In genomic region chr19:13024126-13024957, GRCh38 we compare ENCODE assay signal across 9 cellular contexts. TPM values are rescaled to one million over a fixed set of nuclear protein-coding genes. Genes with fewer than 3 reads are reported as not detected.
DNase-seq lines count a peak whose midpoint lies in the region; ATAC-seq lines count a peak whose summit lies in the region.
"Had no signal": no experiment of that assay in that cellular context is flagged by ENCODE, and none has a peak within 500 bp of the region (broad histone marks: within the 10 kb centered on the region; RNA-seq: fewer than 3 reads in every experiment).

No MANE protein-coding gene starts in this region.

- no peak overlapping the region for H3K27ac Mint-ChIP-seq in activated CD8-positive, alpha-beta T cell treated with anti-CD3 and anti-CD28 coated beads, Interleukin-2, amount 10 ng/mL, durations not matched to agents 7 days and 5 days
- H3K27ac Mint-ChIP-seq in immature natural killer cell = peak overlapping the region in 3 of 6 donors; percentile 43 to 59 (median 57)

- POLR2A ChIA-PET in activated CD8-positive, alpha-beta T cell treated with anti-CD3 and anti-CD28 coated beads, Interleukin-2, amount 10 ng/mL, durations not matched to agents 7 days and 5 days (lab: Charles Lee) = no interaction called here

- CTCF ChIA-PET in activated CD8-positive, alpha-beta T cell treated with anti-CD3 and anti-CD28 coated beads, Interleukin-2, amount 10 ng/mL, durations not matched to agents 7 days and 5 days (lab: Charles Lee) = interaction anchor here (1.0 to 4.1 kb wide), 3 partner anchors 10 to 59 kb away, joined by 3 to 22 read pairs (median 6); no protein-coding TSS in a partner anchor

- peak overlapping the region; percentile 99 for H3K27ac ChIP-seq in substantia nigra (ENCODE audit: low read depth, low read length, poor library complexity, severe bottlenecking)

- peak; percentile 21 for DNase-seq in NCI-H2227 (lab: John Stamatoyannopoulos, UW; ENCODE audit: unreplicated experiment)
- DNase-seq in NCI-H2227 treated with DMSO at 0.1 percent for 48 hours (lab: John Stamatoyannopoulos, UW) = no peak
- DNase-seq in activated CD8-positive, alpha-beta T cell treated with anti-CD3 and anti-CD28 coated beads, Interleukin-2, amount 10 ng/mL, durations not matched to agents 7 days and 5 days = no peak
- peak in 2 of 3 donors; percentile 15 to 22 for DNase-seq in immature natural killer cell
- peak in 14 of 49 donors; percentile 27 to 73 (median 52) for DNase-seq in substantia nigra (lab: John Stamatoyannopoulos, UW)
- no peak for DNase-seq in NCI-H2081 treated with DMSO at 0.1 percent for 48 hours (lab: John Stamatoyannopoulos, UW)
- no peak for DNase-seq in activated gamma-delta T cell (lab: John Stamatoyannopoulos, UW)
- DNase-seq in NCI-H1436 treated with DMSO at 0.1 percent for 48 hours (lab: John Stamatoyannopoulos, UW) = no peak

- peak; percentile 36 for ATAC-seq in activated CD8-positive, alpha-beta T cell treated with anti-CD3 and anti-CD28 coated beads, Interleukin-2, amount 10 ng/mL, durations not matched to agents 7 days and 5 days

- no peaks in the 10 kb centered on the region for H3K36me3 Mint-ChIP-seq in activated CD8-positive, alpha-beta T cell treated with anti-CD3 and anti-CD28 coated beads, Interleukin-2, amount 10 ng/mL, durations not matched to agents 7 days and 5 days (ENCODE audit: low read depth)
- H3K36me3 Mint-ChIP-seq in immature natural killer cell = peaks cover 4 to 8% (median 6%) of the 10 kb centered on the region in 3 donors

- peaks cover 45% of the 10 kb centered on the region for H3K27me3 Mint-ChIP-seq in activated CD8-positive, alpha-beta T cell treated with anti-CD3 and anti-CD28 coated beads, Interleukin-2, amount 10 ng/mL, durations not matched to agents 7 days and 5 days (ENCODE audit: low read depth)
- H3K27me3 Mint-ChIP-seq in immature natural killer cell (ENCODE audit: low read depth in 3 of 3) = peaks cover 25 to 36% (median 34%) of the 10 kb centered on the region in 3 donors

- peaks cover 17% of the 10 kb centered on the region for H3K4me1 Mint-ChIP-seq in activated CD8-positive, alpha-beta T cell treated with anti-CD3 and anti-CD28 coated beads, Interleukin-2, amount 10 ng/mL, durations not matched to agents 7 days and 5 days (ENCODE audit: low read depth)
- peaks cover 17 to 30% of the 10 kb centered on the region in 2 donors for H3K4me1 Mint-ChIP-seq in immature natural killer cell

- H3K4me3 Mint-ChIP-seq in activated CD8-positive, alpha-beta T cell treated with anti-CD3 and anti-CD28 coated beads, Interleukin-2, amount 10 ng/mL, durations not matched to agents 7 days and 5 days = peak overlapping the region; percentile 56
- peak overlapping the region; percentile 13 to 70 (median 62) for H3K4me3 Mint-ChIP-seq in immature natural killer cell

- H3K9me3 Mint-ChIP-seq in activated CD8-positive, alpha-beta T cell treated with anti-CD3 and anti-CD28 coated beads, Interleukin-2, amount 10 ng/mL, durations not matched to agents 7 days and 5 days (ENCODE audit: insufficient read depth) = no peaks in the 10 kb centered on the region
- peaks cover 0 to 1% (median 0%) of the 10 kb centered on the region in 6 donors for H3K9me3 Mint-ChIP-seq in immature natural killer cell

RNA-seq across cellular contexts. Expression of gene NFIX, which starts 29.1 kb away (rescaled TPM):
- 1 to 10 TPM in 1 of 2 experiments, under 1 TPM in 1; 0.40 to 1.4 TPM for total RNA-seq in activated CD8-positive, alpha-beta T cell treated with anti-CD3 and anti-CD28 coated beads, Interleukin-2, amount 10 ng/mL, durations not matched to agents 7 days and 5 days
- under 1 TPM in 1 of 3 donors, not detected in 2; 0.49 TPM for polyA plus RNA-seq in immature natural killer cell

RNA-seq across cellular contexts. Expression of gene DAND5, which starts 55.0 kb away (rescaled TPM):
- under 1 TPM; 0.21 to 0.34 TPM for total RNA-seq in activated CD8-positive, alpha-beta T cell treated with anti-CD3 and anti-CD28 coated beads, Interleukin-2, amount 10 ng/mL, durations not matched to agents 7 days and 5 days
- not detected for polyA plus RNA-seq in immature natural killer cell
- total RNA-seq: Daoy had no signal

Comparison
In these comparisons a context has a peak if more than half of its experiments do, and no peak if none do; other contexts are left out.
1. DNase-seq: peak in NCI-H2227 (single experiment) and immature natural killer cell (2 of 3); none in NCI-H2227 treated with DMSO at 0.1 percent for 48 hours (single experiment), activated CD8-positive, alpha-beta T cell treated with anti-CD3 and anti-CD28 coated beads, Interleukin-2, amount 10 ng/mL, durations not matched to agents 7 days and 5 days (single experiment), NCI-H2081 treated with DMSO at 0.1 percent for 48 hours (single experiment), activated gamma-delta T cell (single experiment) and NCI-H1436 treated with DMSO at 0.1 percent for 48 hours (single experiment).